In the genomic region with DNA sequence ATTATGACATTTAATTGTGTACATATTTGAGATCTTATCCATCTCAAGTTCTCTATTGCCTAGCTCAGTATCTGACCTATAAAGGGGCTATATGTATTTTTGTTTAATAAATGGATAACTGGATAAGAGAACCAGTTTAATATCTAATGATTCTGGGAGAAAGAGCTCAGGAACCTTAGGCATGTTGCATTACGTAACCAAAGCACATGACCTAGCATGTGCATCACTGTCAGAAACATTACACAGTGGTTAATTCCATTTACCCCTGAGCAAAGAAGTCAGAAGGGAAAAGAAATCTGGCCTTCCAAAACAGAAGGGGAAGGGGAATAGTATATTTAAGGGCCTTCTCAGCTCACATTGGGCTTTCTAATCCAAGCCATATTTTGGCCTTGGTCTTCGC, we compare ENCODE assay signal across 15 cellular contexts. TPM values are rescaled to one million over a fixed set of nuclear protein-coding genes. Genes with fewer than 3 reads are reported as not detected.
"Had no signal": no experiment of that assay in that cellular context is flagged by ENCODE, and none has a peak within 500 bp of the region (broad histone marks: within the 10 kb centered on the region; RNA-seq: fewer than 3 reads in every experiment).

No MANE protein-coding gene starts in this region.

- ATAC-seq: activated CD4-positive, alpha-beta T cell treated with anti-CD3 and anti-CD28 coated beads for 36 hours; activated CD8-positive, alpha-beta T cell treated with anti-CD3 and anti-CD28 coated beads, Interleukin-2, amount 10 ng/mL, durations not matched to agents 7 days and 5 days; lower lobe of right lung; pancreas; T-cell had no signal

- DNase-seq: activated CD4-positive, alpha-beta T cell treated with anti-CD3 and anti-CD28 coated beads for 36 hours; activated CD8-positive, alpha-beta T cell treated with anti-CD3 and anti-CD28 coated beads, Interleukin-2, amount 10 ng/mL, durations not matched to agents 7 days and 5 days; activated naive CD4-positive, alpha-beta T cell; kidney glomerular epithelial cell; lower lobe of right lung; midbrain; pancreas; small intestine; T-cell; T1000; tibial artery; WERI-Rb-1 had no signal

- FAIRE-seq: astrocyte, pancreas, small intestine had no signal

- H3K9ac ChIP-seq: neural progenitor cell had no signal

- H3K4me2 ChIP-seq: neural progenitor cell had no signal

- H3K27ac ChIP-seq: lower lobe of right lung, neural progenitor cell, pancreas, tibial artery, WERI-Rb-1 had no signal

- H3K4me1 ChIP-seq: lower lobe of right lung, neural progenitor cell, tibial artery had no signal

- H3K4me3 ChIP-seq: lower lobe of right lung, neural progenitor cell, pancreas, tibial artery had no signal

- H2AFZ ChIP-seq: neural progenitor cell had no signal

- H3K36me3 ChIP-seq: lower lobe of right lung, neural progenitor cell, pancreas, tibial artery, WERI-Rb-1 had no signal

- H3K27me3 ChIP-seq: pancreas, tibial artery had no signal

- H3K9me3 ChIP-seq: lower lobe of right lung, pancreas, tibial artery had no signal

RNA-seq across cellular contexts. Expression of a gene that starts 12.3 kb away (rescaled TPM):
- total RNA-seq: activated CD4-positive, alpha-beta T cell treated with anti-CD3 and anti-CD28 coated beads for 36 hours; activated CD8-positive, alpha-beta T cell treated with anti-CD3 and anti-CD28 coated beads, Interleukin-2, amount 10 ng/mL, durations not matched to agents 7 days and 5 days; activated T-helper 1 cell treated with anti-CD3 and anti-CD28 coated beads, Interleukin-12 subunit alpha, Interleukin-12 subunit beta, Interleukin-2, Interleukin-4 antibody, amounts not matched to agents 30 ng/mL and 10 ng/mL and 1 ng/mL, durations not matched to agents 14 hours and 24 hours and 36 hours had no signal
